In genomic region chr1:160205974-160206369, GRCh38 we compare ENCODE assay signal across 8 cellular contexts. TPM values are rescaled to one million over a fixed set of nuclear protein-coding genes. Genes with fewer than 3 reads are reported as not detected.
DNase-seq lines count a peak whose midpoint lies in the region; TF ChIP-seq lines count a peak whose summit lies in the region.

No MANE protein-coding gene starts in this region.

- H3K36me3 Mint-ChIP-seq in neural crest cell (ENCODE audit: low read depth): peaks cover 3% of the 10 kb centered on the region

- no peak overlapping the region for H3K27ac Mint-ChIP-seq in neural crest cell (ENCODE audit: unreplicated experiment)

- H3K27ac ChIP-seq in fibroblast of lung (ENCODE audit: insufficient read depth, low read length) (peak overlapping the region; percentile 97), testis (peak overlapping the region; percentile 86 to 91)

- H3K79me2 ChIP-seq in fibroblast of lung (ENCODE audit: control insufficient read depth, insufficient read depth, low read length): peaks cover 55% of the 10 kb centered on the region

- peaks cover 63% of the 10 kb centered on the region for H3K4me1 Mint-ChIP-seq in neural crest cell

- H3K36me3 ChIP-seq in fibroblast of lung (ENCODE audit: control insufficient read depth, insufficient read depth, low read length) (peaks cover 22% of the 10 kb centered on the region), testis (ENCODE audit: low read depth, missing control alignments) (no peaks in the 10 kb centered on the region)

- no peaks in the 10 kb centered on the region for H3K9me3 ChIP-seq in fibroblast of lung (ENCODE audit: control insufficient read depth, insufficient read depth, low read depth, low read length)
- no peaks in the 10 kb centered on the region for H3K9me3 ChIP-seq in testis

- no peaks in the 10 kb centered on the region for H3K9me3 Mint-ChIP-seq in neural crest cell

- H2AFZ ChIP-seq in fibroblast of lung (ENCODE audit: low read length): no peak overlapping the region

- peaks cover 36% of the 10 kb centered on the region for H3K4me1 ChIP-seq in fibroblast of lung (ENCODE audit: control insufficient read depth, extremely low read depth, insufficient read depth, low read length)
- peaks cover 59% of the 10 kb centered on the region for H3K4me1 ChIP-seq in testis

- no peak for TF ChIP-seq CTCF in fibroblast of lung (conservative IDR thresholded peaks at IDR 0.05 in 1 of 2, IDR thresholded peaks at IDR 0.05 in 1 of 2; ENCODE audit: low read depth in 1 of 2, low read length in 2 of 2)
- TF ChIP-seq CTCF in neural crest cell (conservative IDR thresholded peaks at IDR 0.05): no peak
- TF ChIP-seq CTCF in testis (IDR thresholded peaks at IDR 0.05): no peak

- DNase-seq in NCI-H82 (lab: John Stamatoyannopoulos, UW): peak; percentile 55
- DNase-seq in NCI-H82 treated with DMSO at 0.1 percent for 48 hours (lab: John Stamatoyannopoulos, UW; ENCODE audit: unreplicated experiment): no peak
- peak; percentile 46 for DNase-seq in NAMALWA (ENCODE audit: low spot score)
- peak; percentile 55 for DNase-seq in activated T-cell treated with anti-CD3 and anti-CD28 coated beads, Interleukin-2, amount 50 U/mL, for 1 hour
- peak; percentile 46 to 70 for DNase-seq in fibroblast of lung (ENCODE audit: low read depth in 2 of 2)
- DNase-seq in neural crest cell (ENCODE audit: low read depth, low spot score): no peak
- DNase-seq in testis: peak; percentile 53
- no peak for DNase-seq in NK-92 treated with Interleukin-12 subunit alpha and Interleukin-12 subunit beta, amount 100 ng/mL, for 24 hours (lab: John Stamatoyannopoulos, UW)

- peaks cover 4% of the 10 kb centered on the region for H4K20me1 ChIP-seq in fibroblast of lung (ENCODE audit: control insufficient read depth, extremely low read depth, insufficient read depth, low read length)

- intact Hi-C loops in testis (cut with DNase I; ENCODE audit: low total_unique reads): no loop called here

- WGBS in testis, 2 donors: 1% methylated on average over 10 of the region's 10 CpGs

- H3K27me3 Mint-ChIP-seq in neural crest cell (ENCODE audit: low read depth): no peaks in the 10 kb centered on the region

- TF ChIP-seq POLR2A in testis (IDR thresholded peaks at IDR 0.05): no peak

- peak overlapping the region; percentile 97 for H3K4me2 ChIP-seq in fibroblast of lung (ENCODE audit: extremely low read depth, insufficient read depth, low read length)

- H3K27me3 ChIP-seq in fibroblast of lung (ENCODE audit: control insufficient read depth, insufficient read depth, low read length) (no peaks in the 10 kb centered on the region), testis (no peaks in the 10 kb centered on the region)

- peak overlapping the region; percentile 59 to 98 (median 97) for H3K4me3 ChIP-seq in fibroblast of lung (replicated peaks in 1 of 4; ENCODE audit: control extremely low read depth in 1 of 4, insufficient read depth in 1 of 4, low read depth in 3 of 4, low read length in 4 of 4)
- H3K4me3 ChIP-seq in testis: peak overlapping the region; percentile 91 to 97

- H3K9ac ChIP-seq in fibroblast of lung (ENCODE audit: insufficient read depth, low read length): peak overlapping the region; percentile 96

- peak overlapping the region; percentile 87 for H3K4me3 Mint-ChIP-seq in neural crest cell

RNA-seq across cellular contexts. Expression of gene PEA15, which starts 0.8 kb away (rescaled TPM):
- total RNA-seq in fibroblast of lung: 84.7 and 108 TPM in 2 replicates
- polyA plus RNA-seq in fibroblast of lung: 816 and 871 TPM in 2 replicates
- 391 and 460 TPM in 2 replicates for polyA plus RNA-seq in fibroblast of lung (2012)
- polyA minus RNA-seq in fibroblast of lung (ENCODE audit: low replicate concordance): 325 and 390 TPM in 2 replicates
- total RNA-seq in neural crest cell: 113 and 117 TPM in 2 replicates
- total RNA-seq in testis: 100 to 1,000 TPM; 168 to 229 TPM
- 421 TPM for polyA plus RNA-seq in testis (ENCODE audit: insufficient read depth, low read depth, low replicate concordance)

RNA-seq across cellular contexts. Expression of gene CASQ1, which starts 15.6 kb away (rescaled TPM):
- total RNA-seq in fibroblast of lung: 0.17 and 0.26 TPM in 2 replicates
- 0.15 TPM in 1 of 2 replicates, not detected in the other for polyA plus RNA-seq in fibroblast of lung
- not detected in 2 replicates for polyA plus RNA-seq in fibroblast of lung (2012)
- not detected in 2 replicates for polyA minus RNA-seq in fibroblast of lung (ENCODE audit: low replicate concordance)
- 0.16 and 0.26 TPM in 2 replicates for total RNA-seq in neural crest cell
- total RNA-seq in testis: 1 to 10 TPM; 3.4 to 5.6 TPM
- 10.2 TPM for polyA plus RNA-seq in testis (ENCODE audit: insufficient read depth, low read depth, low replicate concordance)

RNA-seq across cellular contexts. Expression of gene ATP1A4, which starts 54.6 kb away (rescaled TPM):
- 0.26 TPM in 1 of 2 replicates, not detected in the other for total RNA-seq in fibroblast of lung
- not detected in 2 replicates for polyA plus RNA-seq in fibroblast of lung
- not detected in 2 replicates for polyA plus RNA-seq in fibroblast of lung (2012)
- not detected in 2 replicates for polyA minus RNA-seq in fibroblast of lung (ENCODE audit: low replicate concordance)
- 0.20 and 0.35 TPM in 2 replicates for total RNA-seq in neural crest cell
- total RNA-seq in testis: 10 to 100 TPM; 13.3 to 23.0 TPM
- 38.6 TPM for polyA plus RNA-seq in testis (ENCODE audit: insufficient read depth, low read depth, low replicate concordance)

RNA-seq across cellular contexts. Expression of gene DCAF8, which starts 56.4 kb away (rescaled TPM):
- 66.3 and 89.8 TPM in 2 replicates for total RNA-seq in fibroblast of lung
- 72.6 and 75.4 TPM in 2 replicates for polyA plus RNA-seq in fibroblast of lung
- polyA plus RNA-seq in fibroblast of lung (2012): 59.9 and 64.8 TPM in 2 replicates
- 36.6 and 40.5 TPM in 2 replicates for polyA minus RNA-seq in fibroblast of lung (ENCODE audit: low replicate concordance)
- 124 and 130 TPM in 2 replicates for total RNA-seq in neural crest cell
- 100 to 1,000 TPM; 233 to 240 TPM for total RNA-seq in testis
- polyA plus RNA-seq in testis (ENCODE audit: insufficient read depth, low read depth, low replicate concordance): 127 TPM

Comparison
In these comparisons a context has a peak if more than half of its experiments do, and no peak if none do; other contexts are left out.
1. DNase-seq: peak in NCI-H82 (single experiment), NAMALWA (single experiment), activated T-cell treated with anti-CD3 and anti-CD28 coated beads, Interleukin-2, amount 50 U/mL, for 1 hour (single experiment), fibroblast of lung (2 of 2) and testis (single experiment); none in NCI-H82 treated with DMSO at 0.1 percent for 48 hours (single experiment), neural crest cell (single experiment) and NK-92 treated with Interleukin-12 subunit alpha and Interleukin-12 subunit beta, amount 100 ng/mL, for 24 hours (single experiment).
2. RNA of gene ATP1A4, which starts 54.6 kb away (total RNA-seq): 13.3 to 23.0 TPM in testis; 0.20 to 0.35 TPM in neural crest cell and 0.26 TPM in fibroblast of lung; every median in the first group is over 10 times any median in the second.